Comparison of ENCODE assay signal across 8 cellular contexts in genomic region chr11:128299132-128299726, GRCh38.
DNase-seq lines count a peak whose midpoint lies in the region; ATAC-seq and TF ChIP-seq lines count a peak whose summit lies in the region.

No MANE protein-coding gene starts in this region.

- H3K36me3 ChIP-seq in IMR-90 (ENCODE audit: control insufficient read depth, insufficient read depth, low read length) (no peaks in the 10 kb centered on the region), esophagus squamous epithelium (no peaks in the 10 kb centered on the region), smooth muscle cell (ENCODE audit: low read depth) (no peaks in the 10 kb centered on the region), MG63 (no peaks in the 10 kb centered on the region)

- H2AFZ ChIP-seq in IMR-90 (replicated peaks; ENCODE audit: low read length, poor library complexity) (no peak overlapping the region), smooth muscle cell (ENCODE audit: low read depth) (peak overlapping the region; percentile 2)

- POLR2A ChIA-PET in IMR-90 (lab: Charles Lee; ENCODE audit: unreplicated experiment), result no interaction called here

- H3K4me2 ChIP-seq in IMR-90 (ENCODE audit: low read depth, low read length) (no peak overlapping the region; the same call in 1 of the 2 replicates), smooth muscle cell (peak overlapping the region; percentile 30)

- no peak overlapping the region for H3K4me3 Mint-ChIP-seq in endothelial cell (ENCODE audit: unreplicated experiment)

- no peaks in the 10 kb centered on the region for H3K79me2 ChIP-seq in smooth muscle cell (ENCODE audit: low read depth)

- H3K27me3 Mint-ChIP-seq in endothelial cell (ENCODE audit: unreplicated experiment), result no peaks in the 10 kb centered on the region

- H3K4me1 ChIP-seq in IMR-90 (ENCODE audit: control insufficient read depth, insufficient read depth, low read length), result peaks cover 13% of the 10 kb centered on the region
- H3K4me1 ChIP-seq in esophagus squamous epithelium, result peaks cover 0 to 35% (median 11%) of the 10 kb centered on the region in 3 donors
- H3K4me1 ChIP-seq in smooth muscle cell (ENCODE audit: low read depth), result peaks cover 7% of the 10 kb centered on the region

- peak overlapping the region; percentile 38 for H3K14ac ChIP-seq in IMR-90 (replicated peaks; ENCODE audit: low read depth, low read length)

- H4K91ac ChIP-seq in IMR-90 (ENCODE audit: insufficient read depth, low read depth, low read length), result no peak overlapping the region

- peak; percentile 39 for ATAC-seq in GM19023 (IDR thresholded peaks at IDR 0.05; ENCODE audit: unreplicated experiment)
- ATAC-seq in IMR-90 (ENCODE audit: low read depth), result peak; percentile 35; the same call in 1 of the 2 replicates

- 0 out of 2 replicates have a peak overlapping the region, but pooled peaks have one; percentile 8 for H2BK120ac ChIP-seq in IMR-90 (ENCODE audit: low read depth, low read length)

- WGBS in IMR-90 (ENCODE audit: extremely low coverage in 2 of 2, insufficient read length in 1 of 2), 2 experiments, result 100% methylated on average over 1 of the region's 6 CpGs; no CpG with 5 or more reads in 1 of the 2 experiments
- 52 to 55% methylated on average over 5 to 6 of the region's 6 CpGs for WGBS in esophagus squamous epithelium, 2 donors
- WGBS in smooth muscle cell (ENCODE audit: low lambda C conversion rate), result 5% methylated on average over 6 of the region's 6 CpGs

- in situ Hi-C loops in IMR-90 (cut with MboI; ENCODE audit: low sequenced_read_pairs), result no loop called here

- H4K5ac ChIP-seq in IMR-90 (ENCODE audit: low read depth, low read length), result no peak overlapping the region

- no peak for TF ChIP-seq POLR2A in IMR-90 (IDR thresholded peaks at IDR 0.05; ENCODE audit: low read depth, low read length)
- no peak for TF ChIP-seq POLR2A in esophagus squamous epithelium (IDR thresholded peaks at IDR 0.05)

- H3K23ac ChIP-seq in IMR-90 (ENCODE audit: low read depth, low read length), result 0 out of 2 replicates have a peak overlapping the region, but pooled peaks have one; percentile 29

- H3K27me3 ChIP-seq in IMR-90 (ENCODE audit: control insufficient read depth, insufficient read depth, low read length), result no peaks in the 10 kb centered on the region
- no peaks in the 10 kb centered on the region for H3K27me3 ChIP-seq in esophagus squamous epithelium
- no peaks in the 10 kb centered on the region for H3K27me3 ChIP-seq in smooth muscle cell (ENCODE audit: low read depth)
- H3K27me3 ChIP-seq in MG63, result no peaks in the 10 kb centered on the region

- 0 out of 2 replicates have a peak overlapping the region, but pooled peaks have one; percentile 39 for H3K18ac ChIP-seq in IMR-90 (ENCODE audit: low read depth, low read length)

- H3K27ac Mint-ChIP-seq in endothelial cell (ENCODE audit: unreplicated experiment), result no peak overlapping the region

- H4K8ac ChIP-seq in IMR-90 (ENCODE audit: low read depth in 2 of 2, low read length in 2 of 2), result no peak overlapping the region; a peak in 1 of 4 replicates

- peaks cover 12% of the 10 kb centered on the region for H3F3A ChIP-seq in smooth muscle cell (ENCODE audit: low read depth)

- BruUV-seq in IMR-90 (replicated peaks; lab: Mats Ljungman, UMichigan), result no TSS peak

- H4K20me1 ChIP-seq in IMR-90 (ENCODE audit: insufficient read depth, low read length) (no peaks in the 10 kb centered on the region), smooth muscle cell (ENCODE audit: low read depth) (no peaks in the 10 kb centered on the region)

- H3K9ac ChIP-seq in IMR-90 (ENCODE audit: low read depth, low read length) (no peak overlapping the region), smooth muscle cell (ENCODE audit: low read depth) (no peak overlapping the region)

- no peak for TF ChIP-seq CTCF in IMR-90 (conservative IDR thresholded peaks at IDR 0.05; ENCODE audit: low read depth, low read length)
- no peak for TF ChIP-seq CTCF in esophagus squamous epithelium (IDR thresholded peaks at IDR 0.05)
- TF ChIP-seq CTCF in smooth muscle cell (IDR thresholded peaks at IDR 0.05; ENCODE audit: borderline replicate concordance, insufficient read depth, poor library complexity, severe bottlenecking), result no peak
- no peak for TF ChIP-seq CTCF in endothelial cell (IDR thresholded peaks at IDR 0.05; ENCODE audit: unreplicated experiment)

- DNase-seq in IMR-90, result peak; percentile 80
- DNase-seq in esophagus squamous epithelium (lab: John Stamatoyannopoulos, UW), result no peak
- DNase-seq in smooth muscle cell (lab: John Stamatoyannopoulos, UW; ENCODE audit: unreplicated experiment), result no peak
- no peak for DNase-seq in stimulated activated CD4-positive, alpha-beta T cell treated with anti-CD3 and anti-CD28 coated beads, Interleukin-4, amount 100 ng/mL, for 24 hours
- DNase-seq in MG63, result no peak
- no peak for DNase-seq in activated CD4-positive, CD25-positive, alpha-beta regulatory T cell treated with anti-CD3 and anti-CD28 coated beads, Interleukin-2, amount 50 U/mL, for 72 hours
- no peak for DNase-seq in endothelial cell (ENCODE audit: low spot score)

- no peaks in the 10 kb centered on the region for H3K4me1 Mint-ChIP-seq in endothelial cell (ENCODE audit: unreplicated experiment)

- H2BK15ac ChIP-seq in IMR-90 (ENCODE audit: low read depth, low read length), result peak overlapping the region; percentile 57; the same call in 2 of the 3 replicates

- H3K9me3 Mint-ChIP-seq in endothelial cell (ENCODE audit: unreplicated experiment), result no peaks in the 10 kb centered on the region

- H3K27ac ChIP-seq in IMR-90 (ENCODE audit: insufficient read depth, low read length) (no peak overlapping the region; the same call in 1 of the 2 replicates), esophagus squamous epithelium (peak overlapping the region in 3 of 4 donors; percentile 25 to 68 (median 56)), smooth muscle cell (ENCODE audit: low read depth) (peak overlapping the region; percentile 32)

- H3K9me3 ChIP-seq in IMR-90 (ENCODE audit: control insufficient read depth, insufficient read depth, low read length), result no peaks in the 10 kb centered on the region
- H3K9me3 ChIP-seq in esophagus squamous epithelium, result no peaks in the 10 kb centered on the region
- H3K9me3 ChIP-seq in smooth muscle cell (replicated peaks; ENCODE audit: low read depth), result no peaks in the 10 kb centered on the region
- no peaks in the 10 kb centered on the region for H3K9me3 ChIP-seq in MG63

- H3K79me1 ChIP-seq in IMR-90 (ENCODE audit: low read depth in 1 of 2, low read length in 2 of 2), result no peaks in the 10 kb centered on the region

- peak overlapping the region; percentile 28; the same call in 1 of the 2 replicates for H3K4ac ChIP-seq in IMR-90 (ENCODE audit: low read depth, low read length)

- H3K9me1 ChIP-seq in IMR-90 (ENCODE audit: insufficient read depth, low read length), result no peaks in the 10 kb centered on the region

- H3K36me3 Mint-ChIP-seq in endothelial cell (ENCODE audit: low read depth, unreplicated experiment), result no peaks in the 10 kb centered on the region

- intact Hi-C loops in IMR-90 (cut with micrococcal nuclease), result no loop called here
- intact Hi-C loops in esophagus squamous epithelium (cut with DNase I), result loop anchor here (10.0 kb wide), 2 partner anchors 124 to 526 kb away; no protein-coding TSS in a partner anchor

- no peak overlapping the region for H2BK5ac ChIP-seq in IMR-90 (ENCODE audit: low read depth, low read length, poor library complexity, severe bottlenecking)

- CTCF ChIA-PET in IMR-90 (lab: Yijun Ruan, JAX), result interaction anchor here (0.6 kb wide), 1 partner anchor 168 kb away, joined by 3 read pairs; no protein-coding TSS in a partner anchor

- peak overlapping the region; percentile 31; the same call in 1 of the 2 replicates for H2AK5ac ChIP-seq in IMR-90 (ENCODE audit: low read depth, low read length)

- dilution Hi-C loops in IMR-90 (cut with HindIII; ENCODE audit: low sequenced_read_pairs, unreplicated experiment), result no loop called here

- H3K4me3 ChIP-seq in IMR-90 (ENCODE audit: insufficient read depth, low read depth, low read length), result no peak overlapping the region
- peak overlapping the region in 1 of 4 donors; percentile 19 for H3K4me3 ChIP-seq in esophagus squamous epithelium
- no peak overlapping the region for H3K4me3 ChIP-seq in smooth muscle cell
- H3K4me3 ChIP-seq in MG63, result no peak overlapping the region

- no peak overlapping the region for H3K56ac ChIP-seq in IMR-90 (ENCODE audit: extremely low read depth, insufficient read depth, low read length)

- TF ChIP-seq RAD21 in IMR-90 (IDR thresholded peaks at IDR 0.05; ENCODE audit: low read length), result no peak

- no peak overlapping the region for H2BK20ac ChIP-seq in IMR-90 (ENCODE audit: low read depth, low read length)

- no peak overlapping the region for H2AK9ac ChIP-seq in IMR-90 (replicated peaks; ENCODE audit: low read depth, low read length, poor library complexity)

TF ChIP-seq in IMR-90, 13 proteins besides CTCF, POLR2A, EP300 and RAD21:
- TF ChIP-seq CEBPB (IDR thresholded peaks at IDR 0.05; ENCODE audit: low read depth, low read length), result peak; percentile 71
- TF ChIP-seq, protein P1, sequence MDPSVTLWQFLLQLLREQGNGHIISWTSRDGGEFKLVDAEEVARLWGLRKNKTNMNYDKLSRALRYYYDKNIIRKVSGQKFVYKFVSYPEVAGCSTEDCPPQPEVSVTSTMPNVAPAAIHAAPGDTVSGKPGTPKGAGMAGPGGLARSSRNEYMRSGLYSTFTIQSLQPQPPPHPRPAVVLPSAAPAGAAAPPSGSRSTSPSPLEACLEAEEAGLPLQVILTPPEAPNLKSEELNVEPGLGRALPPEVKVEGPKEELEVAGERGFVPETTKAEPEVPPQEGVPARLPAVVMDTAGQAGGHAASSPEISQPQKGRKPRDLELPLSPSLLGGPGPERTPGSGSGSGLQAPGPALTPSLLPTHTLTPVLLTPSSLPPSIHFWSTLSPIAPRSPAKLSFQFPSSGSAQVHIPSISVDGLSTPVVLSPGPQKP (IDR thresholded peaks at IDR 0.05; ENCODE audit: borderline replicate concordance, low read depth, low read length), result no peak
